17 cellular contexts compared by ENCODE assay signal in genomic region chr2:45496869-45497268, GRCh38.
DNase-seq lines count a peak whose midpoint lies in the region; ATAC-seq and TF ChIP-seq lines count a peak whose summit lies in the region.
"Had no signal": no experiment of that assay in that cellular context is flagged by ENCODE, and none has a peak within 500 bp of the region (broad histone marks: within the 10 kb centered on the region; RNA-seq: fewer than 3 reads in every experiment).

No MANE protein-coding gene starts in this region.

- no peaks in the 10 kb centered on the region for H3K27me3 Mint-ChIP-seq in T-helper 17 cell
- peaks cover 1% of the 10 kb centered on the region for H3K27me3 Mint-ChIP-seq in glutamatergic neuron (ENCODE audit: unreplicated experiment)
- H3K27me3 Mint-ChIP-seq: CD8-positive, alpha-beta memory T cell; dendritic cell treated with granulocyte-macrophage colony-stimulating factor and Interleukin-4, amounts not matched to agents 40 ng/mL and 50 ng/mL, for 4 days; IgD-negative memory B cell had no signal

- H3K4me3 Mint-ChIP-seq in T-helper 17 cell (no peak overlapping the region), glutamatergic neuron (ENCODE audit: unreplicated experiment) (no peak overlapping the region)
- H3K4me3 Mint-ChIP-seq: CD8-positive, alpha-beta memory T cell; dendritic cell treated with granulocyte-macrophage colony-stimulating factor and Interleukin-4, amounts not matched to agents 40 ng/mL and 50 ng/mL, for 4 days had no signal

- H3K4me3 ChIP-seq in testis: no peak overlapping the region
- H3K4me3 ChIP-seq: lung had no signal

- intact Hi-C loops in testis (cut with DNase I; ENCODE audit: low total_unique reads): loop anchor here (10.0 kb wide), 1 partner anchor 522 kb away; no protein-coding TSS in a partner anchor

- DNase-seq in DMS 273 (lab: John Stamatoyannopoulos, UW; ENCODE audit: unreplicated experiment): peak; percentile 71
- no peak for DNase-seq in T-helper 17 cell
- DNase-seq in fibroblast of peridontal ligament (ENCODE audit: extremely low read depth): peak; percentile 33
- DNase-seq in glutamatergic neuron: no peak
- DNase-seq in testis: no peak
- no peak for DNase-seq in HT-29 (ENCODE audit: low spot score)
- no peak for DNase-seq in NCI-H226
- DNase-seq: CD8-positive, alpha-beta memory T cell; DMS79; kidney; NCI-H774; SHP77 had no signal

- H3K9me3 Mint-ChIP-seq in glutamatergic neuron (ENCODE audit: unreplicated experiment): peaks cover 2% of the 10 kb centered on the region
- H3K9me3 Mint-ChIP-seq: CD8-positive, alpha-beta memory T cell; dendritic cell treated with granulocyte-macrophage colony-stimulating factor and Interleukin-4, amounts not matched to agents 40 ng/mL and 50 ng/mL, for 4 days; IgD-negative memory B cell had no signal

- H3K27ac ChIP-seq in testis: no peak overlapping the region
- H3K27ac ChIP-seq: brain microvascular endothelial cell had no signal

- H3K27ac Mint-ChIP-seq in T-helper 17 cell (peak overlapping the region; percentile 68), glutamatergic neuron (ENCODE audit: unreplicated experiment) (no peak overlapping the region)
- H3K27ac Mint-ChIP-seq: dendritic cell treated with granulocyte-macrophage colony-stimulating factor and Interleukin-4, amounts not matched to agents 40 ng/mL and 50 ng/mL, for 4 days had no signal

- no peak for TF ChIP-seq POLR2A in testis (IDR thresholded peaks at IDR 0.05)

- no peaks in the 10 kb centered on the region for H3K27me3 ChIP-seq in testis
- H3K27me3 ChIP-seq: brain microvascular endothelial cell had no signal

- 81 to 85% methylated on average over 2 of the region's 2 CpGs for WGBS in testis, 2 donors

- no peaks in the 10 kb centered on the region for H3K9me3 ChIP-seq in T-helper 17 cell (ENCODE audit: control insufficient read depth, low read length, poor library complexity, severe bottlenecking)
- no peaks in the 10 kb centered on the region for H3K9me3 ChIP-seq in testis

- no peaks in the 10 kb centered on the region for H3K36me3 ChIP-seq in testis (ENCODE audit: low read depth, missing control alignments)
- H3K36me3 ChIP-seq: brain microvascular endothelial cell had no signal

- no peaks in the 10 kb centered on the region for H3K4me1 ChIP-seq in testis

- no peak for TF ChIP-seq CTCF in glutamatergic neuron (IDR thresholded peaks at IDR 0.05; ENCODE audit: partially characterized antibody, unreplicated experiment)
- TF ChIP-seq CTCF in testis (IDR thresholded peaks at IDR 0.05): no peak

- peaks cover 2% of the 10 kb centered on the region for H3K36me3 Mint-ChIP-seq in T-helper 17 cell (ENCODE audit: low read depth)
- H3K36me3 Mint-ChIP-seq in glutamatergic neuron (ENCODE audit: unreplicated experiment): peaks cover 10% of the 10 kb centered on the region

- H3K4me1 Mint-ChIP-seq in T-helper 17 cell: peaks cover 10% of the 10 kb centered on the region
- H3K4me1 Mint-ChIP-seq in glutamatergic neuron (ENCODE audit: low read depth, unreplicated experiment): peaks cover 6% of the 10 kb centered on the region

- ATAC-seq in GM21381 (IDR thresholded peaks at IDR 0.05; ENCODE audit: unreplicated experiment) (peak; percentile 6), T-helper 17 cell (no peak)

Comparison
In these comparisons a context has a peak if more than half of its experiments do, and no peak if none do; other contexts are left out.
1. DNase-seq: peak in DMS 273 (single experiment) and fibroblast of peridontal ligament (single experiment); none in T-helper 17 cell (0 of 3), glutamatergic neuron (single experiment), testis (single experiment), HT-29 (single experiment) and NCI-H226 (single experiment).